Comparison of ENCODE assay signal across 3 cellular contexts in genomic region chr1:115159958-115160357, GRCh38.
A peak's percentile ranks its signal among the peaks of the same experiment; 100 is the strongest.
TF ChIP-seq lines count a peak whose summit lies in the region.

No MANE protein-coding gene starts in this region.

TF ChIP-seq in SK-N-SH, 30 proteins besides CTCF, POLR2A, EP300 and RAD21 (continued from another document):
- TF ChIP-seq REST (IDR thresholded peaks at IDR 0.05; ENCODE audit: low read depth, low read length), result no peak

TF ChIP-seq in SK-N-SH treated with all-trans-retinoic acid at 6 μM for 48 hours, 23 proteins besides CTCF, POLR2A, EP300 and RAD21 (continued from another document):
- TF ChIP-seq CSRNP3 (CRISPR knock-in tag; IDR thresholded peaks at IDR 0.05) (no peak), OSR1 (CRISPR knock-in tag; IDR thresholded peaks at IDR 0.05) (no peak), RARB (CRISPR knock-in tag; IDR thresholded peaks at IDR 0.05) (no peak), ARNTL (CRISPR knock-in tag; IDR thresholded peaks at IDR 0.05; ENCODE audit: borderline replicate concordance, low read depth) (no peak), ZNF8 (CRISPR knock-in tag; IDR thresholded peaks at IDR 0.05) (no peak), SNAI2 (CRISPR knock-in tag; IDR thresholded peaks at IDR 0.05) (no peak), CREB5 (CRISPR knock-in tag; IDR thresholded peaks at IDR 0.05; ENCODE audit: low read depth) (no peak), PPARA (CRISPR knock-in tag; IDR thresholded peaks at IDR 0.05; ENCODE audit: borderline replicate concordance) (no peak), GLIS3 (CRISPR knock-in tag; IDR thresholded peaks at IDR 0.05) (no peak), PATZ1 (CRISPR knock-in tag; IDR thresholded peaks at IDR 0.05; ENCODE audit: borderline replicate concordance) (no peak), ZFP3 (CRISPR knock-in tag; IDR thresholded peaks at IDR 0.05) (no peak)

TF ChIP-seq in K562, 482 proteins besides CTCF, POLR2A, EP300 and RAD21 (continued from another document):
- TF ChIP-seq AFF4 (CRISPR knock-in tag; IDR thresholded peaks at IDR 0.05) (no peak), ZNF146 (CRISPR knock-in tag; IDR thresholded peaks at IDR 0.05; ENCODE audit: unreplicated experiment) (no peak), HNRNPK (IDR thresholded peaks at IDR 0.05; ENCODE audit: low read depth, low read length, poor library complexity, severe bottlenecking) (peak; percentile 75)
TF ChIP-seq in K562: peak in this region for 1.
